Comparison of ENCODE assay signal across 17 cellular contexts in genomic region chr16:67432491-67432890, GRCh38. TPM values are rescaled to one million over a fixed set of nuclear protein-coding genes. Genes with fewer than 3 reads are reported as not detected.
DNase-seq lines count a peak whose midpoint lies in the region; ATAC-seq and TF ChIP-seq lines count a peak whose summit lies in the region.
"Had no signal": no experiment of that assay in that cellular context is flagged by ENCODE, and none has a peak within 500 bp of the region (broad histone marks: within the 10 kb centered on the region; RNA-seq: fewer than 3 reads in every experiment).

No MANE protein-coding gene starts in this region.

- no peak overlapping the region for H3K4me3 ChIP-seq in CD8-positive, alpha-beta memory T cell (ENCODE audit: low read length)
- H3K4me3 ChIP-seq in HUES6 (ENCODE audit: low read depth, low read length) (peak overlapping the region; percentile 41), hepatocyte (no peak overlapping the region), neuronal stem cell (ENCODE audit: low read length in 2 of 2) (peak overlapping the region in 1 of 2 donors; percentile 40)

- H4K20me1 ChIP-seq in hepatocyte (ENCODE audit: insufficient read depth, poor library complexity, severe bottlenecking) = no peaks in the 10 kb centered on the region

- no peak overlapping the region for H4K8ac ChIP-seq in neuronal stem cell (ENCODE audit: low read depth, low read length)

- H2AK5ac ChIP-seq in neuronal stem cell (ENCODE audit: low read depth, low read length) = peak overlapping the region; percentile 44

- no peaks in the 10 kb centered on the region for H3K9me3 Mint-ChIP-seq in CD8-positive, alpha-beta memory T cell
- H3K9me3 Mint-ChIP-seq: activated T-cell treated with anti-CD3 and anti-CD28 coated beads, Interleukin-2, amount 50 U/mL, for 72 hours; memory B cell; T-helper 1 cell treated with Interleukin-12 subunit alpha and Interleukin-12 subunit beta and Interleukin-4 antibody, amounts not matched to agents 30 μg/mL and 1 μg/mL, for 36 hours had no signal

- H2BK5ac ChIP-seq in neuronal stem cell (ENCODE audit: low read length) = no peak overlapping the region

- peak overlapping the region; percentile 2 for H3K18ac ChIP-seq in neuronal stem cell (ENCODE audit: low read length)

- H3K27ac ChIP-seq in CD8-positive, alpha-beta memory T cell (ENCODE audit: low read depth, low read length) = no peak overlapping the region
- H3K27ac ChIP-seq in HUES6 (ENCODE audit: low read depth, low read length) (0 out of 2 replicates have a peak overlapping the region, but pooled peaks have one; percentile 39), hepatocyte (no peak overlapping the region), neuronal stem cell (replicated peaks; ENCODE audit: low read length) (no peak overlapping the region)
- H3K27ac ChIP-seq: KMS-11 had no signal

- peak overlapping the region in 6 of 7 donors; percentile 32 to 84 (median 62) for H3K4me3 Mint-ChIP-seq in CD8-positive, alpha-beta memory T cell

- no peaks in the 10 kb centered on the region for H3K79me1 ChIP-seq in neuronal stem cell (ENCODE audit: low read depth, low read length)

- H2AFZ ChIP-seq in hepatocyte (no peak overlapping the region), neuronal stem cell (ENCODE audit: low read length) (peak overlapping the region; percentile 84)

- POLR2A ChIA-PET in CD8-positive, alpha-beta memory T cell (lab: Charles Lee) = no interaction called here

- H2BK12ac ChIP-seq in neuronal stem cell (ENCODE audit: low read length) = no peak overlapping the region

- H3K9ac ChIP-seq in HUES6 (ENCODE audit: low read length) = peak overlapping the region; percentile 56
- no peak overlapping the region for H3K9ac ChIP-seq in neuronal stem cell (ENCODE audit: low read depth, low read length, poor library complexity)
- H3K9ac ChIP-seq: KMS-11 had no signal

- H3K36me3 Mint-ChIP-seq in CD8-positive, alpha-beta memory T cell = peaks cover 0 to 6% (median 0%) of the 10 kb centered on the region in 3 donors

- H3K27me3 ChIP-seq in CD8-positive, alpha-beta memory T cell (ENCODE audit: insufficient read depth, low read length, poor library complexity, severe bottlenecking) = peaks cover 9% of the 10 kb centered on the region
- peaks cover 32% of the 10 kb centered on the region for H3K27me3 ChIP-seq in HUES6 (ENCODE audit: control insufficient read depth, insufficient read depth, low read length)
- H3K27me3 ChIP-seq in hepatocyte = peaks cover 24% of the 10 kb centered on the region
- H3K27me3 ChIP-seq in neuronal stem cell (ENCODE audit: control insufficient read depth in 3 of 3, insufficient read depth in 3 of 3, low read depth in 1 of 3, low read length in 3 of 3) = peaks cover 14 to 46% (median 25%) of the 10 kb centered on the region in 3 experiments

- no peak overlapping the region for H4K91ac ChIP-seq in neuronal stem cell (ENCODE audit: low read depth, low read length, poor library complexity)

- H3K14ac ChIP-seq in neuronal stem cell (ENCODE audit: low read length) = no peak overlapping the region

- ATAC-seq in GM21737 (IDR thresholded peaks at IDR 0.05; ENCODE audit: unreplicated experiment) = no peak
- no peak for ATAC-seq in HG03139 (IDR thresholded peaks at IDR 0.05; ENCODE audit: unreplicated experiment)
- ATAC-seq: activated T-cell treated with anti-CD3 and anti-CD28 coated beads, Interleukin-2, amount 50 U/mL, for 72 hours had no signal

- no peak overlapping the region for H2BK15ac ChIP-seq in neuronal stem cell (ENCODE audit: low read length)

- CTCF ChIA-PET in CD8-positive, alpha-beta memory T cell (lab: Charles Lee) = no interaction called here

- H3K9me2 ChIP-seq in hepatocyte (replicated peaks; ENCODE audit: insufficient read depth) = no peaks in the 10 kb centered on the region

- H3K4me2 ChIP-seq in hepatocyte (peak overlapping the region; percentile 98), neuronal stem cell (ENCODE audit: insufficient read depth, low read length, poor library complexity, severe bottlenecking) (no peak overlapping the region)

- peaks cover 22 to 33% of the 10 kb centered on the region in 2 donors for H3K27me3 Mint-ChIP-seq in CD8-positive, alpha-beta memory T cell

- no peaks in the 10 kb centered on the region for H3K36me3 ChIP-seq in CD8-positive, alpha-beta memory T cell (ENCODE audit: insufficient read depth, low read length)
- H3K36me3 ChIP-seq in HUES6 (ENCODE audit: control insufficient read depth, insufficient read depth, low read length) = peaks cover 16% of the 10 kb centered on the region
- no peaks in the 10 kb centered on the region for H3K36me3 ChIP-seq in hepatocyte (replicated peaks; ENCODE audit: insufficient read depth, low read depth)
- peaks cover 9 to 14% of the 10 kb centered on the region in 2 donors for H3K36me3 ChIP-seq in neuronal stem cell (replicated peaks in 1 of 2; ENCODE audit: control insufficient read depth in 2 of 2, insufficient read depth in 2 of 2, low read length in 2 of 2)

- WGBS in hepatocyte (ENCODE audit: low lambda C conversion rate, missing lambda C conversion rate) = 64% methylated on average over 6 of the region's 6 CpGs
- WGBS in neuronal stem cell (ENCODE audit: extremely low coverage in 2 of 2, insufficient read length in 2 of 2, insufficient replicate concordance in 1 of 2), 2 donors = no CpG with 5 or more reads among the region's 6 CpGs

- H3K4me1 ChIP-seq in CD8-positive, alpha-beta memory T cell (ENCODE audit: insufficient read depth, low read length) = peaks cover 6% of the 10 kb centered on the region
- H3K4me1 ChIP-seq in HUES6 (ENCODE audit: control insufficient read depth, insufficient read depth, low read length) = peaks cover 43% of the 10 kb centered on the region
- peaks cover 13% of the 10 kb centered on the region for H3K4me1 ChIP-seq in hepatocyte (ENCODE audit: insufficient read depth)
- H3K4me1 ChIP-seq in neuronal stem cell (ENCODE audit: control insufficient read depth in 2 of 2, insufficient read depth in 1 of 2, low read depth in 1 of 2, low read length in 2 of 2) = peaks cover 15 to 19% of the 10 kb centered on the region in 2 donors

- H3K9me3 ChIP-seq in CD8-positive, alpha-beta memory T cell (ENCODE audit: low read length) = no peaks in the 10 kb centered on the region
- H3K9me3 ChIP-seq in HUES6 (ENCODE audit: control insufficient read depth, insufficient read depth, low read depth, low read length) (no peaks in the 10 kb centered on the region), hepatocyte (ENCODE audit: low read depth) (no peaks in the 10 kb centered on the region), neuronal stem cell (replicated peaks in 1 of 2; ENCODE audit: control insufficient read depth in 2 of 2, insufficient read depth in 1 of 2, low read depth in 1 of 2, low read length in 2 of 2) (peaks cover 0 to 2% of the 10 kb centered on the region in 2 donors)

- no peak for DNase-seq in CD8-positive, alpha-beta memory T cell
- DNase-seq in hepatocyte (ENCODE audit: low spot score) (no peak), neuronal stem cell (ENCODE audit: low spot score) (no peak), NCI-H1417 treated with DMSO at 0.1 percent for 48 hours (lab: John Stamatoyannopoulos, UW) (no peak)
- DNase-seq: activated CD4-positive, alpha-beta T cell treated with anti-CD3 and anti-CD28 coated beads for 4 hours; activated T-cell treated with anti-CD3 and anti-CD28 coated beads, Interleukin-2, amount 50 U/mL, for 72 hours; NCI-H1694; stimulated activated CD4-positive, alpha-beta T cell treated with anti-CD3 and anti-CD28 coated beads, Interleukin-1b, Interleukin-23, amount 100 ng/mL, for 48 hours had no signal

- H3K4ac ChIP-seq in neuronal stem cell (ENCODE audit: low read length) = no peak overlapping the region

- peaks cover 0 to 14% (median 10%) of the 10 kb centered on the region in 3 donors for H3K4me1 Mint-ChIP-seq in CD8-positive, alpha-beta memory T cell

- H3K27ac Mint-ChIP-seq in CD8-positive, alpha-beta memory T cell = peak overlapping the region in 1 of 8 donors; percentile 24
- H3K27ac Mint-ChIP-seq: activated T-cell treated with anti-CD3 and anti-CD28 coated beads, Interleukin-2, amount 50 U/mL, for 72 hours; memory B cell; T-helper 1 cell treated with Interleukin-12 subunit alpha and Interleukin-12 subunit beta and Interleukin-4 antibody, amounts not matched to agents 30 μg/mL and 1 μg/mL, for 36 hours had no signal

- peak overlapping the region; percentile 68 for H3K23ac ChIP-seq in neuronal stem cell (ENCODE audit: low read depth, low read length, poor library complexity)

- no peak overlapping the region for H2BK120ac ChIP-seq in neuronal stem cell (ENCODE audit: low read depth, low read length)

- H3K79me2 ChIP-seq in hepatocyte = no peaks in the 10 kb centered on the region

- TF ChIP-seq CTCF in hepatocyte (IDR thresholded peaks at IDR 0.05; ENCODE audit: poor library complexity) = no peak

RNA-seq across cellular contexts. Expression of gene HSD11B2, which starts 1.6 kb away (rescaled TPM):
- total RNA-seq in CD8-positive, alpha-beta memory T cell = 1 to 10 TPM; 1.1 to 1.5 TPM
- polyA plus RNA-seq in CD8-positive, alpha-beta memory T cell = not detected
- total RNA-seq in hepatocyte = 0.93 and 1.6 TPM in 2 replicates
- polyA plus RNA-seq in hepatocyte = 2.3 and 4.2 TPM in 2 replicates
- 1.1 TPM for polyA plus RNA-seq in neuronal stem cell (2013, experiment 1 of 2)
- polyA plus RNA-seq in neuronal stem cell (2013, experiment 2 of 2) = 0.78 TPM
- total RNA-seq: dermis microvascular lymphatic vessel endothelial cell had no signal
- polyA plus RNA-seq: CD14-positive monocyte had no signal

RNA-seq across cellular contexts. Expression of gene ZDHHC1, which starts 16.2 kb away (rescaled TPM):
- total RNA-seq in CD8-positive, alpha-beta memory T cell = 1 to 10 TPM; 1.3 TPM
- polyA plus RNA-seq in CD8-positive, alpha-beta memory T cell = 0.60 TPM
- total RNA-seq in hepatocyte = 1.9 and 5.9 TPM in 2 replicates
- 10.0 and 10.6 TPM in 2 replicates for polyA plus RNA-seq in hepatocyte
- polyA plus RNA-seq in neuronal stem cell (2013, experiment 1 of 2) = 4.1 TPM
- 4.7 TPM for polyA plus RNA-seq in neuronal stem cell (2013, experiment 2 of 2)

RNA-seq across cellular contexts. Expression of gene TPPP3, which starts 39.2 kb away (rescaled TPM):
- total RNA-seq in CD8-positive, alpha-beta memory T cell = not detected
- polyA plus RNA-seq in CD8-positive, alpha-beta memory T cell = not detected
- 0.88 and 3.2 TPM in 2 replicates for total RNA-seq in hepatocyte
- 13.4 and 20.1 TPM in 2 replicates for polyA plus RNA-seq in hepatocyte
- polyA plus RNA-seq in neuronal stem cell (2013, experiment 1 of 2) = 20.8 TPM
- polyA plus RNA-seq in neuronal stem cell (2013, experiment 2 of 2) = 19.8 TPM

RNA-seq across cellular contexts. Expression of gene ATP6V0D1, which starts 48.5 kb away (rescaled TPM):
- 10 to 100 TPM; 49.3 to 57.6 TPM for total RNA-seq in CD8-positive, alpha-beta memory T cell
- polyA plus RNA-seq in CD8-positive, alpha-beta memory T cell = 107 TPM
- total RNA-seq in hepatocyte = 115 and 157 TPM in 2 replicates
- 223 and 232 TPM in 2 replicates for polyA plus RNA-seq in hepatocyte
- polyA plus RNA-seq in neuronal stem cell (2013, experiment 1 of 2) = 20.8 TPM
- 20.9 TPM for polyA plus RNA-seq in neuronal stem cell (2013, experiment 2 of 2)

RNA-seq across cellular contexts. Expression of gene AGRP, which starts 50.9 kb away (rescaled TPM):
- total RNA-seq in CD8-positive, alpha-beta memory T cell = not detected
- not detected for polyA plus RNA-seq in CD8-positive, alpha-beta memory T cell
- 1.9 TPM in 1 of 2 replicates, not detected in the other for total RNA-seq in hepatocyte
- 0.93 and 2.3 TPM in 2 replicates for polyA plus RNA-seq in hepatocyte
- polyA plus RNA-seq in neuronal stem cell (2013, experiment 1 of 2) = not detected
- not detected for polyA plus RNA-seq in neuronal stem cell (2013, experiment 2 of 2)
- total RNA-seq: activated T-cell treated with anti-CD3 and anti-CD28 coated beads, Interleukin-2, amount 50 U/mL, for 72 hours; dermis microvascular lymphatic vessel endothelial cell; renal cortical epithelial cell had no signal
